ENCODE assay signal across 18 cellular contexts in the genomic region with DNA sequence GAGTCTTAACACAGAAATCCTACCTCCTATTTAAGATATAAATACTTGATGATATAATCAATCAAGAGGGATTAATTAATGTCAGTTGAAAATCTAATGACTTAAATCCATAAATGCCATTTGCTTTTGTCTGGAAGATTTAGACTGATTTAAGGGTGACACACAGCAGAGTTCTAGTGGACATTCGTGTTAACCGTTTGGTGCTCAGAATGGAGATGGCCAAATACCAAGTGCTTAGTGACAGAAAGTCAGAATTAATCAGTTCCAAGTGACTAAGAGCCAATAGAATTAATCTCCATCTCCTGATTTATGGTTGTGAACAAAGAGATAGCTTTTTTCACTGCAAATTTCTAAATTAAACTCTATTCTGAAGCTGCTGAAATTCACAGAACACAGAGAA.
"Had no signal": no experiment of that assay in that cellular context is flagged by ENCODE, and none has a peak within 500 bp of the region (broad histone marks: within the 10 kb centered on the region; RNA-seq: fewer than 3 reads in every experiment).

No MANE protein-coding gene starts in this region.

- H3K4me3 ChIP-seq: dorsolateral prefrontal cortex, esophagus muscularis mucosa, lower lobe of right lung, prostate gland, skin epidermis, spleen, thoracic aorta, tibial nerve, upper lobe of left lung had no signal

- DNase-seq: dorsolateral prefrontal cortex; effector CD8-positive, alpha-beta T cell; endodermal cell; left ventricle myocardium superior; lower lobe of right lung; nucleus accumbens; right cardiac atrium; spleen; stimulated activated naive B cell treated with anti-CD40 and anti-IgM and Interleukin-4, amounts not matched to agents 10 μg/mL and 1 μg/mL and 100 μg/mL, for 72 hours; upper lobe of left lung had no signal

- FAIRE-seq: keratinocyte, urothelium cell line had no signal

- H3K4me1 ChIP-seq: esophagus muscularis mucosa, lower lobe of right lung, prostate gland, spleen, tibial nerve, upper lobe of left lung had no signal

- H3K27ac ChIP-seq: dorsolateral prefrontal cortex, epithelial cell of prostate, esophagus muscularis mucosa, lower lobe of right lung, prostate gland, skin epidermis, spleen, thoracic aorta, tibial nerve, upper lobe of left lung had no signal

- H3K9me3 ChIP-seq: prostate gland, thoracic aorta, upper lobe of left lung had no signal

- H3K27me3 ChIP-seq: dorsolateral prefrontal cortex, esophagus muscularis mucosa, spleen, tibial nerve, upper lobe of left lung had no signal
